In genomic region chr5:20528471-20528870, GRCh38 we compare ENCODE assay signal across 6 cellular contexts.
"Had no signal": no experiment of that assay in that cellular context is flagged by ENCODE, and none has a peak within 500 bp of the region (broad histone marks: within the 10 kb centered on the region; RNA-seq: fewer than 3 reads in every experiment).

No MANE protein-coding gene starts in this region.

- H3K4me3 ChIP-seq: GM23338 had no signal

- H3K27ac Mint-ChIP-seq: GM23338, H9 had no signal

- H3K27me3 Mint-ChIP-seq: IgD-negative memory B cell had no signal

- H3K4me3 Mint-ChIP-seq: GM23338, H9 had no signal

- ATAC-seq: GM23338, HepG2 had no signal

- H3K36me3 Mint-ChIP-seq: IgD-negative memory B cell had no signal

- DNase-seq: H9, HCEC 1CT, KG1 had no signal

- H3K9me3 Mint-ChIP-seq: H9 had no signal

- H3K4me1 Mint-ChIP-seq: H9, IgD-negative memory B cell had no signal
